ENCODE assay signal across 10 cellular contexts in genomic region chr22:17477401-17477833, GRCh38.
A peak's percentile ranks its signal among the peaks of the same experiment; 100 is the strongest.
DNase-seq lines count a peak whose midpoint lies in the region; ATAC-seq and TF ChIP-seq lines count a peak whose summit lies in the region.
"Had no signal": no experiment of that assay in that cellular context is flagged by ENCODE, and none has a peak within 500 bp of the region (broad histone marks: within the 10 kb centered on the region; RNA-seq: fewer than 3 reads in every experiment).

No MANE protein-coding gene starts in this region.

- no peak for TF ChIP-seq POLR2A in gastroesophageal sphincter (IDR thresholded peaks at IDR 0.05)
- TF ChIP-seq POLR2A in sigmoid colon (IDR thresholded peaks at IDR 0.05): no peak

- H3K4me2 ChIP-seq in Karpas-422 (ENCODE audit: low read depth, low read length, poor library complexity, severe bottlenecking): no peak overlapping the region

- no peaks in the 10 kb centered on the region for H3K27me3 ChIP-seq in MG63
- peaks cover 16% of the 10 kb centered on the region for H3K27me3 ChIP-seq in gastroesophageal sphincter
- H3K27me3 ChIP-seq in sigmoid colon: peaks cover 0 to 24% (median 0%) of the 10 kb centered on the region in 3 donors
- no peaks in the 10 kb centered on the region for H3K27me3 ChIP-seq in Karpas-422 (ENCODE audit: low read length)

- H3K9me3 ChIP-seq in MG63 (no peaks in the 10 kb centered on the region), gastroesophageal sphincter (no peaks in the 10 kb centered on the region), sigmoid colon (no peaks in the 10 kb centered on the region), Karpas-422 (ENCODE audit: low read length) (no peaks in the 10 kb centered on the region)

- H3K9ac ChIP-seq in Karpas-422 (ENCODE audit: low read length): no peak overlapping the region

- no peak for TF ChIP-seq CTCF in gastroesophageal sphincter (IDR thresholded peaks at IDR 0.05)
- no peak for TF ChIP-seq CTCF in sigmoid colon (IDR thresholded peaks at IDR 0.05)

- no peak overlapping the region for H2AFZ ChIP-seq in Karpas-422 (ENCODE audit: low read length)

- intact Hi-C loops in sigmoid colon (cut with DNase I): no loop called here

- DNase-seq in MG63 (peak; percentile 4), sigmoid colon (peak; percentile 82), foreskin melanocyte (no peak), NCI-H82 treated with DMSO at 0.1 percent for 48 hours (lab: John Stamatoyannopoulos, UW; ENCODE audit: unreplicated experiment) (no peak), Karpas-422 (no peak), NCI-H1694 treated with DMSO at 0.1 percent for 48 hours (lab: John Stamatoyannopoulos, UW) (no peak)
- DNase-seq: activated T-cell treated with anti-CD3 and anti-CD28 coated beads, Interleukin-2, amount 50 U/mL, for 1 hour; DND-41 had no signal

- H3K4me1 ChIP-seq in gastroesophageal sphincter: peaks cover 0 to 9% (median 0%) of the 10 kb centered on the region in 3 donors
- H3K4me1 ChIP-seq in sigmoid colon: no peaks in the 10 kb centered on the region
- H3K4me1 ChIP-seq in Karpas-422 (ENCODE audit: low read length): no peaks in the 10 kb centered on the region; the same call in 1 of the 2 replicates

- peak overlapping the region; percentile 11 for H3K4me3 ChIP-seq in MG63
- H3K4me3 ChIP-seq in gastroesophageal sphincter: peak overlapping the region in 1 of 2 donors; percentile 19
- H3K4me3 ChIP-seq in sigmoid colon: peak overlapping the region in 2 of 4 donors; percentile 12
- H3K4me3 ChIP-seq in Karpas-422 (ENCODE audit: low read length): no peak overlapping the region

- no peaks in the 10 kb centered on the region for H3K79me2 ChIP-seq in Karpas-422 (ENCODE audit: low read length)

- no peaks in the 10 kb centered on the region for H3K36me3 ChIP-seq in MG63
- no peaks in the 10 kb centered on the region for H3K36me3 ChIP-seq in gastroesophageal sphincter
- H3K36me3 ChIP-seq in sigmoid colon: no peaks in the 10 kb centered on the region
- no peaks in the 10 kb centered on the region for H3K36me3 ChIP-seq in Karpas-422 (ENCODE audit: insufficient read depth, low read length)

- H3K27ac ChIP-seq in gastroesophageal sphincter (peak overlapping the region in 2 of 4 donors; percentile 18 to 43), sigmoid colon (peak overlapping the region in 1 of 4 donors; percentile 38), Karpas-422 (ENCODE audit: low read length) (no peak overlapping the region)

- no peak for TF ChIP-seq EP300 in gastroesophageal sphincter (IDR thresholded peaks at IDR 0.05)
- TF ChIP-seq EP300 in sigmoid colon (IDR thresholded peaks at IDR 0.05): no peak

- peak; percentile 82 for ATAC-seq in gastroesophageal sphincter

- WGBS in gastroesophageal sphincter (ENCODE audit: low coverage in 1 of 2), 2 donors: 16 to 26% methylated on average over 9 to 14 of the region's 14 CpGs
- 42 to 60% methylated on average over 14 of the region's 14 CpGs for WGBS in sigmoid colon, 2 donors

- no peaks in the 10 kb centered on the region for H4K20me1 ChIP-seq in Karpas-422 (ENCODE audit: insufficient read depth, low read depth, low read length)

- no peaks in the 10 kb centered on the region for H3K9me2 ChIP-seq in Karpas-422 (replicated peaks; ENCODE audit: insufficient read depth, low read length)

TF ChIP-seq in PFSK-1, 5 proteins besides CTCF, POLR2A, EP300 and RAD21:
- TF ChIP-seq, protein P1, sequence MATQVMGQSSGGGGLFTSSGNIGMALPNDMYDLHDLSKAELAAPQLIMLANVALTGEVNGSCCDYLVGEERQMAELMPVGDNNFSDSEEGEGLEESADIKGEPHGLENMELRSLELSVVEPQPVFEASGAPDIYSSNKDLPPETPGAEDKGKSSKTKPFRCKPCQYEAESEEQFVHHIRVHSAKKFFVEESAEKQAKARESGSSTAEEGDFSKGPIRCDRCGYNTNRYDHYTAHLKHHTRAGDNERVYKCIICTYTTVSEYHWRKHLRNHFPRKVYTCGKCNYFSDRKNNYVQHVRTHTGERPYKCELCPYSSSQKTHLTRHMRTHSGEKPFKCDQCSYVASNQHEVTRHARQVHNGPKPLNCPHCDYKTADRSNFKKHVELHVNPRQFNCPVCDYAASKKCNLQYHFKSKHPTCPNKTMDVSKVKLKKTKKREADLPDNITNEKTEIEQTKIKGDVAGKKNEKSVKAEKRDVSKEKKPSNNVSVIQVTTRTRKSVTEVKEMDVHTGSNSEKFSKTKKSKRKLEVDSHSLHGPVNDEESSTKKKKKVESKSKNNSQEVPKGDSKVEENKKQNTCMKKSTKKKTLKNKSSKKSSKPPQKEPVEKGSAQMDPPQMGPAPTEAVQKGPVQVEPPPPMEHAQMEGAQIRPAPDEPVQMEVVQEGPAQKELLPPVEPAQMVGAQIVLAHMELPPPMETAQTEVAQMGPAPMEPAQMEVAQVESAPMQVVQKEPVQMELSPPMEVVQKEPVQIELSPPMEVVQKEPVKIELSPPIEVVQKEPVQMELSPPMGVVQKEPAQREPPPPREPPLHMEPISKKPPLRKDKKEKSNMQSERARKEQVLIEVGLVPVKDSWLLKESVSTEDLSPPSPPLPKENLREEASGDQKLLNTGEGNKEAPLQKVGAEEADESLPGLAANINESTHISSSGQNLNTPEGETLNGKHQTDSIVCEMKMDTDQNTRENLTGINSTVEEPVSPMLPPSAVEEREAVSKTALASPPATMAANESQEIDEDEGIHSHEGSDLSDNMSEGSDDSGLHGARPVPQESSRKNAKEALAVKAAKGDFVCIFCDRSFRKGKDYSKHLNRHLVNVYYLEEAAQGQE (IDR thresholded peaks at IDR 0.05; ENCODE audit: insufficient read depth in 1 of 2, low read depth in 2 of 2, low read length in 2 of 2): peak in 1 of 2 experiments; percentile 8; a peak in 1 of 4 replicates
- TF ChIP-seq SIN3A (IDR thresholded peaks at IDR 0.05; ENCODE audit: borderline replicate concordance, insufficient read depth, low read length): no peak
- no peak for TF ChIP-seq FOXP2 (optimal IDR thresholded peaks at IDR 0.05; ENCODE audit: borderline replicate concordance, extremely low read depth, extremely low read length, insufficient read depth)
- TF ChIP-seq POLR2AphosphoS5 (IDR thresholded peaks at IDR 0.05; ENCODE audit: low read depth, low read length): 0 out of 2 replicates have a peak, but pooled peaks have one; percentile 24
- no peak for TF ChIP-seq TAF1 (IDR thresholded peaks at IDR 0.05; ENCODE audit: borderline replicate concordance, insufficient read depth, low read length)

Comparison
In these comparisons a context has a peak if more than half of its experiments do, and no peak if none do; other contexts are left out.
1. DNase-seq: peak in MG63 (single experiment) and sigmoid colon (single experiment); none in foreskin melanocyte (single experiment), NCI-H82 treated with DMSO at 0.1 percent for 48 hours (single experiment), Karpas-422 (single experiment) and NCI-H1694 treated with DMSO at 0.1 percent for 48 hours (single experiment).